In the genomic region with DNA sequence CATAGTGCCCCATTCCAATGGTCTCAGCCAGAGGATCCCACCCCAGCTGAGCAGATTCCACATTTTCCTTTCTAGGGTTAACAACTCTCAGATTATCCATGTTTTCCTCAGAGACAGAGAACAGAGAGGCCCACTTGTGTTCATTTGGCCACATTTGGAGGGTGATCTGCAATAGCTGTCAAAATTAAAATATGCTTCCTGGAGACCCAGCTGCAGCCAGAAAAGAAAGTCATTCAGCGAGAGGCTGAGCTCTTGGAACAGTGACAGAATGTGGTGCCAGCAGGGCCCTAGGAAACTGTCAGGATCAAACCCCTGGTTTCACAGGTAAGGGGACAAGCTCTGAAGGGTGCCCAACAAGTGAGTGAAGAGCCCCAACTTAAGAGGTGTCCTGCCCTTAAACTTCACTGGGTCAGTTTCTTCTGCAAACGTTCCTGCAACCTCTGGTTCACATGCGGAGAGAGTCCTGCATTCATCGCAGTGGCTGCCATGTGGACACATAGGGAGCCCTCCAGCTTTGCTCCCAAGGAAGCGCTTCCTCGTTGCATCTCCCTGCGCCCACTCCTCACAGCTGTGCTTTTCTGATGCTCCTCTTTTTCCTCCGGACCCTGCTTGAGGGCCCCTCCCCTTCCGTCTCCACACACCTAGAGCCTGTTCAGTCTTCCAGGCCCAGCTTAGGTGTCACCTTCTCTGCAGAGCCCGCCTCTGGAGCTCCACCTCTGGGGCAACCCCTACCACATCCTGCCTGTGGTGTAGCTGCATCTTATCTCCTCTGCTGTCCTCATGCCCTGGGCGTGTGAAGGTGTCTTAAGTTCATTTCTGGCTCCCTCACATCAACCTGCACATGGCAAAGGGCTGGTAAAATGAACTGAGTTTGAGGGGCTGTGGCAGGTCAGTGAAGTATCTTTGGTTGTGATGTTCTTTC, we compare ENCODE assay signal across 9 cellular contexts. TPM values are rescaled to one million over a fixed set of nuclear protein-coding genes. Genes with fewer than 3 reads are reported as not detected.
A peak's percentile ranks its signal among the peaks of the same experiment; 100 is the strongest.
DNase-seq lines count a peak whose midpoint lies in the region; ATAC-seq lines count a peak whose summit lies in the region.
"Had no signal": no experiment of that assay in that cellular context is flagged by ENCODE, and none has a peak within 500 bp of the region (broad histone marks: within the 10 kb centered on the region; RNA-seq: fewer than 3 reads in every experiment).

No MANE protein-coding gene starts in this region.

- peaks cover 60% of the 10 kb centered on the region for H3K4me1 Mint-ChIP-seq in activated CD4-positive, alpha-beta T cell treated with anti-CD3 and anti-CD28 coated beads for 36 hours
- peaks cover 66% of the 10 kb centered on the region for H3K4me1 Mint-ChIP-seq in central memory CD8-positive, alpha-beta T cell

- H3K27me3 Mint-ChIP-seq in activated CD4-positive, alpha-beta T cell treated with anti-CD3 and anti-CD28 coated beads for 36 hours = no peaks in the 10 kb centered on the region
- no peaks in the 10 kb centered on the region for H3K27me3 Mint-ChIP-seq in central memory CD8-positive, alpha-beta T cell

- CTCF ChIA-PET in activated CD4-positive, alpha-beta T cell treated with anti-CD3 and anti-CD28 coated beads for 36 hours (lab: Charles Lee) = interaction anchor here (0.7 to 2.0 kb wide), 9 partner anchors 9 to 41 kb away, joined by 3 to 7 read pairs (median 5); no protein-coding TSS in a partner anchor

- DNase-seq in activated CD4-positive, alpha-beta T cell treated with anti-CD3 and anti-CD28 coated beads for 36 hours = peak; percentile 90
- DNase-seq in central memory CD8-positive, alpha-beta T cell (ENCODE audit: low spot score in 2 of 2) = peak; percentile 73 to 81
- peak; percentile 54 to 73 (median 71) for DNase-seq in stimulated activated CD4-positive, alpha-beta T cell treated with anti-CD3 and anti-CD28 coated beads, TNF-alpha, amount 100 ng/mL, for 1 hour (ENCODE audit: low read depth in 3 of 3, low spot score in 1 of 3)
- DNase-seq in DMS79 (lab: John Stamatoyannopoulos, UW) = no peak
- no peak for DNase-seq in SIG-M5 (lab: John Stamatoyannopoulos, UW)
- no peak for DNase-seq in UCSD-AML1 (lab: John Stamatoyannopoulos, UW; ENCODE audit: unreplicated experiment)
- DNase-seq in NCI-H2171 (lab: John Stamatoyannopoulos, UW) = no peak

- intact Hi-C loops in activated CD4-positive, alpha-beta T cell treated with anti-CD3 and anti-CD28 coated beads for 36 hours (cut with DNase I, micrococcal nuclease) = no loop called here

- no peaks in the 10 kb centered on the region for H3K9me3 Mint-ChIP-seq in activated CD4-positive, alpha-beta T cell treated with anti-CD3 and anti-CD28 coated beads for 36 hours (ENCODE audit: low read depth)
- no peaks in the 10 kb centered on the region for H3K9me3 Mint-ChIP-seq in central memory CD8-positive, alpha-beta T cell

- H3K27ac Mint-ChIP-seq in activated CD4-positive, alpha-beta T cell treated with anti-CD3 and anti-CD28 coated beads for 36 hours = peak overlapping the region; percentile 90
- peak overlapping the region; percentile 95 for H3K27ac Mint-ChIP-seq in central memory CD8-positive, alpha-beta T cell (ENCODE audit: low read depth)

- peaks cover 14% of the 10 kb centered on the region for H3K36me3 Mint-ChIP-seq in activated CD4-positive, alpha-beta T cell treated with anti-CD3 and anti-CD28 coated beads for 36 hours (ENCODE audit: low read depth)
- H3K36me3 Mint-ChIP-seq in central memory CD8-positive, alpha-beta T cell (ENCODE audit: insufficient read depth) = peaks cover 7% of the 10 kb centered on the region

- H3K4me3 Mint-ChIP-seq in activated CD4-positive, alpha-beta T cell treated with anti-CD3 and anti-CD28 coated beads for 36 hours = no peak overlapping the region
- peak overlapping the region; percentile 68 for H3K4me3 Mint-ChIP-seq in central memory CD8-positive, alpha-beta T cell

- POLR2A ChIA-PET in activated CD4-positive, alpha-beta T cell treated with anti-CD3 and anti-CD28 coated beads for 36 hours (lab: Charles Lee) = interaction anchor here (0.6 to 1.5 kb wide), 6 partner anchors 9 to 29 kb away, joined by 3 to 14 read pairs (median 7); a partner anchor contains a TSS

- ATAC-seq in GM21381 (IDR thresholded peaks at IDR 0.05; ENCODE audit: unreplicated experiment) = peak; percentile 56
- ATAC-seq in activated CD4-positive, alpha-beta T cell treated with anti-CD3 and anti-CD28 coated beads for 36 hours = peak; percentile 99
- peak; percentile 100 for ATAC-seq in central memory CD8-positive, alpha-beta T cell (replicated peaks; ENCODE audit: extremely low read depth, poor library complexity, severe bottlenecking)

RNA-seq across cellular contexts. Expression of a gene that starts 3.9 kb away (rescaled TPM):
- total RNA-seq in activated CD4-positive, alpha-beta T cell treated with anti-CD3 and anti-CD28 coated beads for 36 hours = under 1 TPM; 0.69 to 0.73 TPM

RNA-seq across cellular contexts. Expression of a gene that starts 22.3 kb away (rescaled TPM):
- 100 to 1,000 TPM; 259 to 261 TPM for total RNA-seq in activated CD4-positive, alpha-beta T cell treated with anti-CD3 and anti-CD28 coated beads for 36 hours

RNA-seq across cellular contexts. Expression of a gene that starts 54.1 kb away (rescaled TPM):
- total RNA-seq in activated CD4-positive, alpha-beta T cell treated with anti-CD3 and anti-CD28 coated beads for 36 hours = under 1 TPM; 0.37 to 0.57 TPM
- total RNA-seq: Daoy had no signal

Comparison
In these comparisons a context has a peak if more than half of its experiments do, and no peak if none do; other contexts are left out.
1. DNase-seq: peak in activated CD4-positive, alpha-beta T cell treated with anti-CD3 and anti-CD28 coated beads for 36 hours (single experiment), central memory CD8-positive, alpha-beta T cell (2 of 2) and stimulated activated CD4-positive, alpha-beta T cell treated with anti-CD3 and anti-CD28 coated beads, TNF-alpha, amount 100 ng/mL, for 1 hour (3 of 3); none in DMS79 (single experiment), SIG-M5 (single experiment), UCSD-AML1 (single experiment) and NCI-H2171 (single experiment).
2. Peak in every context shown above with its lines, with median percentiles within 50 percentile points of each other: ATAC-seq.